In genomic region chr15:90691369-90691768, GRCh38 we compare ENCODE assay signal across 25 cellular contexts. TPM values are rescaled to one million over a fixed set of nuclear protein-coding genes. Genes with fewer than 3 reads are reported as not detected.
DNase-seq lines count a peak whose midpoint lies in the region; ATAC-seq and TF ChIP-seq lines count a peak whose summit lies in the region.
"Had no signal": no experiment of that assay in that cellular context is flagged by ENCODE, and none has a peak within 500 bp of the region (broad histone marks: within the 10 kb centered on the region; RNA-seq: fewer than 3 reads in every experiment).

No MANE protein-coding gene starts in this region.

- H4K20me1 ChIP-seq in BLaER1 = no peaks in the 10 kb centered on the region

- no peak overlapping the region for H3K4me3 Mint-ChIP-seq in HFFc6
- H3K4me3 Mint-ChIP-seq in activated naive CD8-positive, alpha-beta T cell treated with anti-CD3 and anti-CD28 coated beads, Interleukin-2, amount 50 U/mL, for 24 hours = no peak overlapping the region
- H3K4me3 Mint-ChIP-seq: CD8-positive, alpha-beta T cell; central memory CD8-positive, alpha-beta T cell; memory B cell; T-helper 17 cell; WTC11 had no signal

- no peak overlapping the region for H3K27ac ChIP-seq in BLaER1
- H3K27ac ChIP-seq in brain microvascular endothelial cell = no peak overlapping the region
- H3K27ac ChIP-seq in lower lobe of right lung = no peak overlapping the region
- H3K27ac ChIP-seq: esophagus muscularis mucosa, neutrophil, RWPE1, SK-N-MC had no signal

- H3K4me1 ChIP-seq in BLaER1 (peaks cover 41% of the 10 kb centered on the region), lower lobe of right lung (peaks cover 3% of the 10 kb centered on the region)
- H3K4me1 ChIP-seq: esophagus muscularis mucosa had no signal

- H3K27me3 Mint-ChIP-seq in HFFc6 (ENCODE audit: insufficient read depth) = peaks cover 3% of the 10 kb centered on the region; the same call in 1 of the 2 replicates
- H3K27me3 Mint-ChIP-seq in activated naive CD8-positive, alpha-beta T cell treated with anti-CD3 and anti-CD28 coated beads, Interleukin-2, amount 50 U/mL, for 24 hours = no peaks in the 10 kb centered on the region
- H3K27me3 Mint-ChIP-seq: central memory CD8-positive, alpha-beta T cell; memory B cell; T-helper 17 cell had no signal

- in situ Hi-C loops in brain microvascular endothelial cell (cut with HindIII; ENCODE audit: low pct_ligation_motif_present, low sequenced_read_pairs) = no loop called here

- no peak for DNase-seq in HFFc6
- no peak for DNase-seq in brain microvascular endothelial cell
- DNase-seq in fibroblast of the aortic adventitia (ENCODE audit: low read depth) = no peak
- no peak for DNase-seq in activated naive CD8-positive, alpha-beta T cell treated with anti-CD3 and anti-CD28 coated beads, Interleukin-2, amount 50 U/mL, for 24 hours
- no peak for DNase-seq in NK-92 treated with Interleukin-12 subunit alpha and Interleukin-12 subunit beta, amount 100 ng/mL, for 24 hours (lab: John Stamatoyannopoulos, UW)
- DNase-seq in lower lobe of right lung = no peak
- DNase-seq: activated CD4-positive, alpha-beta T cell treated with anti-CD3 and anti-CD28 coated beads, Interleukin-2, amount 50 U/mL, for 48 hours; activated CD8-positive, alpha-beta memory T cell treated with anti-CD3 and anti-CD28 coated beads, Interleukin-2, amount 50 U/mL, for 48 hours; CD8-positive, alpha-beta T cell; DMS79; left cardiac atrium; NCI-H1436 treated with DMSO at 0.1 percent for 48 hours; NCI-H2171; NCI-H524; substantia nigra; T-helper 17 cell had no signal

- peaks cover 11% of the 10 kb centered on the region for H3K4me1 Mint-ChIP-seq in HFFc6 (ENCODE audit: low read depth)
- peaks cover 21% of the 10 kb centered on the region for H3K4me1 Mint-ChIP-seq in activated naive CD8-positive, alpha-beta T cell treated with anti-CD3 and anti-CD28 coated beads, Interleukin-2, amount 50 U/mL, for 24 hours
- H3K4me1 Mint-ChIP-seq: WTC11 had no signal

- H3K9ac ChIP-seq in BLaER1 = no peak overlapping the region

- peak; percentile 42 for TF ChIP-seq CTCF in HFFc6 (IDR thresholded peaks at IDR 0.05)
- peak; percentile 41 for TF ChIP-seq CTCF in brain microvascular endothelial cell (IDR thresholded peaks at IDR 0.05; ENCODE audit: low read depth, low read length, missing control alignments)
- TF ChIP-seq CTCF in fibroblast of the aortic adventitia (IDR thresholded peaks at IDR 0.05; ENCODE audit: insufficient read depth, low read length) = peak; percentile 34
- no peak for TF ChIP-seq CTCF in lower lobe of right lung (IDR thresholded peaks at IDR 0.05)

- H3K36me3 ChIP-seq in BLaER1 (no peaks in the 10 kb centered on the region), brain microvascular endothelial cell (replicated peaks) (no peaks in the 10 kb centered on the region), lower lobe of right lung (no peaks in the 10 kb centered on the region)
- H3K36me3 ChIP-seq: esophagus muscularis mucosa, neutrophil had no signal

- no peak overlapping the region for H3K4me3 ChIP-seq in BLaER1
- no peak overlapping the region for H3K4me3 ChIP-seq in brain microvascular endothelial cell (ENCODE audit: low read depth, low read length)
- H3K4me3 ChIP-seq in fibroblast of the aortic adventitia (ENCODE audit: low read depth, low read length) = no peak overlapping the region
- no peak overlapping the region for H3K4me3 ChIP-seq in lower lobe of right lung
- H3K4me3 ChIP-seq: esophagus muscularis mucosa, SK-N-MC had no signal

- H3K27ac Mint-ChIP-seq in HFFc6 = no peak overlapping the region
- no peak overlapping the region for H3K27ac Mint-ChIP-seq in activated naive CD8-positive, alpha-beta T cell treated with anti-CD3 and anti-CD28 coated beads, Interleukin-2, amount 50 U/mL, for 24 hours
- H3K27ac Mint-ChIP-seq: CD8-positive, alpha-beta T cell; memory B cell; T-helper 17 cell; WTC11 had no signal

- H3K27me3 ChIP-seq in BLaER1 = no peaks in the 10 kb centered on the region
- H3K27me3 ChIP-seq in brain microvascular endothelial cell (replicated peaks) = no peaks in the 10 kb centered on the region
- no peaks in the 10 kb centered on the region for H3K27me3 ChIP-seq in lower lobe of right lung (ENCODE audit: low read depth)
- H3K27me3 ChIP-seq: esophagus muscularis mucosa, neutrophil had no signal

- 0 out of 2 replicates have a peak overlapping the region, but pooled peaks have one; percentile 4 for H3K4me2 ChIP-seq in BLaER1

- H3K36me3 Mint-ChIP-seq in HFFc6 (ENCODE audit: low read depth) = no peaks in the 10 kb centered on the region
- peaks cover 2% of the 10 kb centered on the region for H3K36me3 Mint-ChIP-seq in activated naive CD8-positive, alpha-beta T cell treated with anti-CD3 and anti-CD28 coated beads, Interleukin-2, amount 50 U/mL, for 24 hours (ENCODE audit: low read depth)
- H3K36me3 Mint-ChIP-seq: CD8-positive, alpha-beta T cell; memory B cell had no signal

- H3K9me3 Mint-ChIP-seq in HFFc6 = no peaks in the 10 kb centered on the region
- H3K9me3 Mint-ChIP-seq in activated naive CD8-positive, alpha-beta T cell treated with anti-CD3 and anti-CD28 coated beads, Interleukin-2, amount 50 U/mL, for 24 hours = no peaks in the 10 kb centered on the region
- H3K9me3 Mint-ChIP-seq: CD8-positive, alpha-beta T cell; central memory CD8-positive, alpha-beta T cell had no signal

- ATAC-seq in activated naive CD8-positive, alpha-beta T cell treated with anti-CD3 and anti-CD28 coated beads, Interleukin-2, amount 50 U/mL, for 24 hours = no peak
- ATAC-seq in lower lobe of right lung (no peak), GM21423 (IDR thresholded peaks at IDR 0.05; ENCODE audit: unreplicated experiment) (no peak)
- ATAC-seq: CD8-positive, alpha-beta T cell; left cardiac atrium; T-helper 17 cell; WTC11 had no signal

- intact Hi-C loops in lower lobe of right lung (cut with DNase I) = loop anchor here (10.0 kb wide), 1 partner anchor 197 kb away; no protein-coding TSS in a partner anchor

- H3K9me3 ChIP-seq in BLaER1 = peaks cover 22% of the 10 kb centered on the region
- peaks cover 9% of the 10 kb centered on the region for H3K9me3 ChIP-seq in lower lobe of right lung
- H3K9me3 ChIP-seq: esophagus muscularis mucosa, neutrophil had no signal

RNA-seq across cellular contexts. Expression of gene BLM, which starts 25.8 kb away (rescaled TPM):
- 1 to 10 TPM; 2.8 to 7.7 (median 6.1) TPM for total RNA-seq in HFFc6 (2021; fragmentation: NEBNext Ultra II Directional; extraction: Animal tissue kit (Norgen Biotek cat#: 25700))
- total RNA-seq in fibroblast of the aortic adventitia (ENCODE audit: low replicate concordance) (3.8 and 12.2 TPM in 2 replicates), lower lobe of right lung (2.0 TPM)
